Comparison of ENCODE assay signal across 13 cellular contexts in genomic region chr13:41465965-41466364, GRCh38. TPM values are rescaled to one million over a fixed set of nuclear protein-coding genes. Genes with fewer than 3 reads are reported as not detected.
DNase-seq lines count a peak whose midpoint lies in the region; ATAC-seq and TF ChIP-seq lines count a peak whose summit lies in the region.
"Had no signal": no experiment of that assay in that cellular context is flagged by ENCODE, and none has a peak within 500 bp of the region (broad histone marks: within the 10 kb centered on the region; RNA-seq: fewer than 3 reads in every experiment).

No MANE protein-coding gene starts in this region.

- H3K36me3 ChIP-seq in esophagus squamous epithelium, result peaks cover 0 to 50% (median 0%) of the 10 kb centered on the region in 3 donors
- peaks cover 21% of the 10 kb centered on the region for H3K36me3 ChIP-seq in thoracic aorta

- no peaks in the 10 kb centered on the region for H3K27me3 Mint-ChIP-seq in activated naive CD4-positive, alpha-beta T cell treated with anti-CD3 and anti-CD28 coated beads, Interleukin-2, amount 50 U/mL, for 24 hours
- H3K27me3 Mint-ChIP-seq in activated CD4-positive, alpha-beta memory T cell treated with anti-CD3 and anti-CD28 coated beads, Interleukin-2, amount 10 ng/mL, durations not matched to agents 7 days and 5 days, result no peaks in the 10 kb centered on the region

- peaks cover 5 to 45% (median 10%) of the 10 kb centered on the region in 3 donors for H3K4me1 ChIP-seq in esophagus squamous epithelium
- H3K4me1 ChIP-seq in thoracic aorta (ENCODE audit: control insufficient read depth in 1 of 2, low read depth in 2 of 2), result peaks cover 28 to 69% of the 10 kb centered on the region in 2 donors

- no peaks in the 10 kb centered on the region for H3K9me3 Mint-ChIP-seq in activated naive CD4-positive, alpha-beta T cell treated with anti-CD3 and anti-CD28 coated beads, Interleukin-2, amount 50 U/mL, for 24 hours
- H3K9me3 Mint-ChIP-seq in activated CD4-positive, alpha-beta memory T cell treated with anti-CD3 and anti-CD28 coated beads, Interleukin-2, amount 10 ng/mL, durations not matched to agents 7 days and 5 days, result peaks cover 2% of the 10 kb centered on the region

- TF ChIP-seq CTCF in esophagus squamous epithelium (IDR thresholded peaks at IDR 0.05) (no peak), thoracic aorta (IDR thresholded peaks at IDR 0.05) (no peak)

- H3K27ac Mint-ChIP-seq in activated naive CD4-positive, alpha-beta T cell treated with anti-CD3 and anti-CD28 coated beads, Interleukin-2, amount 50 U/mL, for 24 hours, result peak overlapping the region; percentile 96
- H3K27ac Mint-ChIP-seq in activated CD4-positive, alpha-beta memory T cell treated with anti-CD3 and anti-CD28 coated beads, Interleukin-2, amount 10 ng/mL, durations not matched to agents 7 days and 5 days, result peak overlapping the region; percentile 94

- no peak for ATAC-seq in thoracic aorta (ENCODE audit: insufficient number of reproducible peaks, low FRiP score, low read depth)
- ATAC-seq: Panc1 had no signal

- H3K9me3 ChIP-seq in esophagus squamous epithelium (no peaks in the 10 kb centered on the region), thoracic aorta (no peaks in the 10 kb centered on the region)

- 82 to 84% methylated on average over 2 of the region's 2 CpGs for WGBS in esophagus squamous epithelium, 2 donors

- H3K27me3 ChIP-seq in esophagus squamous epithelium, result peaks cover 0 to 13% (median 0%) of the 10 kb centered on the region in 4 donors
- H3K27me3 ChIP-seq in thoracic aorta (replicated peaks; ENCODE audit: insufficient read depth), result no peaks in the 10 kb centered on the region

- peaks cover 50% of the 10 kb centered on the region for H3K36me3 Mint-ChIP-seq in activated naive CD4-positive, alpha-beta T cell treated with anti-CD3 and anti-CD28 coated beads, Interleukin-2, amount 50 U/mL, for 24 hours
- H3K36me3 Mint-ChIP-seq in activated CD4-positive, alpha-beta memory T cell treated with anti-CD3 and anti-CD28 coated beads, Interleukin-2, amount 10 ng/mL, durations not matched to agents 7 days and 5 days (ENCODE audit: low read depth), result peaks cover 88% of the 10 kb centered on the region

- intact Hi-C loops in esophagus squamous epithelium (cut with DNase I), result no loop called here

- H3K4me3 ChIP-seq in esophagus squamous epithelium (no peak overlapping the region), thoracic aorta (no peak overlapping the region)

- H3K4me1 Mint-ChIP-seq in activated naive CD4-positive, alpha-beta T cell treated with anti-CD3 and anti-CD28 coated beads, Interleukin-2, amount 50 U/mL, for 24 hours, result peaks cover 95% of the 10 kb centered on the region
- H3K4me1 Mint-ChIP-seq in activated CD4-positive, alpha-beta memory T cell treated with anti-CD3 and anti-CD28 coated beads, Interleukin-2, amount 10 ng/mL, durations not matched to agents 7 days and 5 days, result peaks cover 77% of the 10 kb centered on the region

- POLR2A ChIA-PET in activated CD4-positive, alpha-beta memory T cell treated with anti-CD3 and anti-CD28 coated beads, Interleukin-2, amount 10 ng/mL, durations not matched to agents 7 days and 5 days (lab: Charles Lee), result interaction anchor here (1.3 to 4.5 kb wide), 7 partner anchors 8 to 806 kb away, joined by 3 to 52 read pairs (median 7); partner anchors contain the start of genes AKAP11 and RGCC

- H3K27ac ChIP-seq in esophagus squamous epithelium (peak overlapping the region in 3 of 4 donors; percentile 4 to 78 (median 57)), thoracic aorta (peak overlapping the region; percentile 59 to 68)
- H3K27ac ChIP-seq: KMS-11 had no signal

- CTCF ChIA-PET in activated CD4-positive, alpha-beta memory T cell treated with anti-CD3 and anti-CD28 coated beads, Interleukin-2, amount 10 ng/mL, durations not matched to agents 7 days and 5 days (lab: Charles Lee), result interaction anchor here (0.8 to 1.5 kb wide), 3 partner anchors 27 to 33 kb away, joined by 3 to 8 read pairs (median 4); no protein-coding TSS in a partner anchor

- no peak for TF ChIP-seq POLR2A in esophagus squamous epithelium (IDR thresholded peaks at IDR 0.05)

- DNase-seq in activated naive CD4-positive, alpha-beta T cell (lab: John Stamatoyannopoulos, UW), result no peak
- no peak for DNase-seq in activated CD4-positive, alpha-beta memory T cell treated with anti-CD3 and anti-CD28 coated beads, Interleukin-2, amount 10 ng/mL, durations not matched to agents 7 days and 5 days
- DNase-seq in esophagus squamous epithelium (lab: John Stamatoyannopoulos, UW), result no peak
- DNase-seq in thoracic aorta (ENCODE audit: low spot score), result no peak
- DNase-seq in A172 (ENCODE audit: low spot score), result no peak
- DNase-seq in NCI-H1105 (lab: John Stamatoyannopoulos, UW), result no peak
- no peak for DNase-seq in stimulated activated CD4-positive, alpha-beta T cell treated with anti-CD3 and anti-CD28 coated beads, Interleukin-1b, Interleukin-23, amount 100 ng/mL, for 48 hours
- DNase-seq: effector CD4-positive, alpha-beta T cell; NCI-H2171; stimulated activated CD8-positive, alpha-beta memory T cell treated with anti-CD3 and anti-CD28 coated beads, Interleukin-4, amount 100 ng/mL, for 48 hours had no signal

- peak overlapping the region; percentile 89 for H3K4me3 Mint-ChIP-seq in activated naive CD4-positive, alpha-beta T cell treated with anti-CD3 and anti-CD28 coated beads, Interleukin-2, amount 50 U/mL, for 24 hours
- peak overlapping the region; percentile 60 for H3K4me3 Mint-ChIP-seq in activated CD4-positive, alpha-beta memory T cell treated with anti-CD3 and anti-CD28 coated beads, Interleukin-2, amount 10 ng/mL, durations not matched to agents 7 days and 5 days

RNA-seq across cellular contexts. Expression of gene RGCC, which starts 8.6 kb away (rescaled TPM):
- total RNA-seq in activated CD4-positive, alpha-beta memory T cell treated with anti-CD3 and anti-CD28 coated beads, Interleukin-2, amount 10 ng/mL, durations not matched to agents 7 days and 5 days, result 10 to 100 TPM; 58.0 to 62.4 TPM
- total RNA-seq in esophagus squamous epithelium (10 to 100 TPM in 3 of 4 donors, 1 to 10 TPM in 1; 8.5 to 39.7 (median 16.7) TPM), thoracic aorta (100 to 1,000 TPM in 1 of 2 donors, 10 to 100 TPM in 1; 93.3 to 134 TPM)
- not detected in 2 replicates for total RNA-seq in A172 (2014; rRNA removed; shearing (Covaris generic))
